ENCODE assay signal across 10 cellular contexts in genomic region chr3:149983628-149984027, GRCh38.
"Had no signal": no experiment of that assay in that cellular context is flagged by ENCODE, and none has a peak within 500 bp of the region (broad histone marks: within the 10 kb centered on the region; RNA-seq: fewer than 3 reads in every experiment).

No MANE protein-coding gene starts in this region.

- H3K9ac ChIP-seq: GM23248, KMS-11 had no signal

- H3K9me3 ChIP-seq: HAP-1 had no signal

- H2AFZ ChIP-seq: GM23248 had no signal

- H3K4me3 ChIP-seq: GM23248, HAP-1, K562 had no signal

- ATAC-seq: HCT116, K562 had no signal

- H3K27ac ChIP-seq: GM23248, KMS-11 had no signal

- H3K36me3 ChIP-seq: HAP-1 had no signal

- H3K4me1 ChIP-seq: HAP-1 had no signal

- FAIRE-seq: HTR-8/SVneo, K562 had no signal

- DNase-seq: GM23248, GOT3, H7, HFFc6, IMR-90 had no signal

- H3K4me2 ChIP-seq: KMS-11 had no signal
